14 cellular contexts compared by ENCODE assay signal in the genomic region with DNA sequence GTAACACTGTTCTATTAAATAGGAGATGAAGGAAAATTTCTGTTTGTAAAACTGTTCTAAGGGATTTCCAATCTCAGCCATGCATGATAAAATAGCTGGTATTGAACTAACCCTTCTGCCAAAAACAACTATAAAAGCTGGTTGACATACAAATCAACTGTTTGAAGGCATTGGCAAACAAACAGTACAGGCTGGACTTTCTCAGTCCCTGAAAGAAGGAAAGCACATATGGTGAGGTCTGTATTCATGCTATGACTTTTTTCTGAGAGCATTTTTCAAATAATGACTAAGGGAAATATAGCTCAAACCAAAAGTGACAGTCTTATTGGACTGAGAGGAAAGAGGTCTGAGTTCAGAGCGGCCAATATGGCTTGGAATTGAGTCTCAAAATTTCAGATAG.
"Had no signal": no experiment of that assay in that cellular context is flagged by ENCODE, and none has a peak within 500 bp of the region (broad histone marks: within the 10 kb centered on the region; RNA-seq: fewer than 3 reads in every experiment).

No MANE protein-coding gene starts in this region.

- H3K36me3 ChIP-seq: esophagus squamous epithelium, suprapubic skin, tibial artery, upper lobe of left lung had no signal

- ATAC-seq: foreskin keratinocyte, left ventricle myocardium superior, right cardiac atrium had no signal

- H3K27me3 ChIP-seq: esophagus squamous epithelium, foreskin keratinocyte, suprapubic skin, tibial artery, upper lobe of left lung had no signal

- H3K4me3 ChIP-seq: esophagus squamous epithelium, lung, smooth muscle cell, suprapubic skin, tibial artery, upper lobe of left lung had no signal

- H3K4me2 ChIP-seq: smooth muscle cell had no signal

- H3K27ac ChIP-seq: esophagus squamous epithelium, foreskin keratinocyte, suprapubic skin, tibial artery, upper lobe of left lung had no signal

- DNase-seq: esophagus squamous epithelium; foreskin keratinocyte; immature natural killer cell; left ventricle myocardium superior; mesenchymal stem cell; naive B cell; right cardiac atrium; stimulated activated CD4-positive, alpha-beta T cell treated with anti-CD3 and anti-CD28 coated beads, Interleukin-2, amount 100 ng/mL, for 48 hours; stimulated activated naive CD4-positive, alpha-beta T cell treated with Interleukin-2 at 50 U/mL for 16 hours; tibial artery; upper lobe of left lung had no signal

- H3K9me3 ChIP-seq: esophagus squamous epithelium, suprapubic skin, tibial artery, upper lobe of left lung had no signal
